18 cellular contexts compared by ENCODE assay signal in genomic region chr5:159907689-159908088, GRCh38.
"Had no signal": no experiment of that assay in that cellular context is flagged by ENCODE, and none has a peak within 500 bp of the region (broad histone marks: within the 10 kb centered on the region; RNA-seq: fewer than 3 reads in every experiment).

No MANE protein-coding gene starts in this region.

- H3K27me3 ChIP-seq: ascending aorta, gastrocnemius medialis, heart left ventricle, sigmoid colon had no signal

- H3K4me1 ChIP-seq: gastrocnemius medialis, pancreas had no signal

- H3K36me3 ChIP-seq: ascending aorta, gastrocnemius medialis, heart left ventricle, lower lobe of right lung, pancreas, sigmoid colon, thoracic aorta had no signal

- H3K27ac ChIP-seq: dorsolateral prefrontal cortex, gastrocnemius medialis, heart left ventricle, lower lobe of right lung, pancreas, sigmoid colon had no signal

- H3K9me3 ChIP-seq: ascending aorta, gastrocnemius medialis, heart left ventricle, lower lobe of right lung, pancreas, sigmoid colon, thoracic aorta had no signal

- FAIRE-seq: pancreas had no signal

- DNase-seq: activated CD4-positive, alpha-beta T cell treated with anti-CD3 and anti-CD28 coated beads, Interleukin-2, amount 50 U/mL, for 4 hours; activated CD4-positive, CD25-positive, alpha-beta regulatory T cell treated with anti-CD3 and anti-CD28 coated beads, Interleukin-2, amount 50 U/mL, for 72 hours; activated naive CD4-positive, alpha-beta T cell; activated T-cell treated with anti-CD3 and anti-CD28 coated beads for 4 hours; dorsolateral prefrontal cortex; endodermal cell; gastrocnemius medialis; heart left ventricle; immature natural killer cell; lower lobe of right lung; midbrain; pancreas; sigmoid colon; stimulated activated CD4-positive, alpha-beta T cell treated with anti-CD3 and anti-CD28 coated beads, Interleukin-12 subunit alpha, Interleukin-12 subunit beta, amount 100 ng/mL, for 4 hours; stimulated activated CD4-positive, alpha-beta T cell treated with anti-CD3 and anti-CD28 coated beads, Interleukin-2, amount 100 ng/mL, for 24 hours; T1000 had no signal

- H3K4me3 ChIP-seq: ascending aorta, dorsolateral prefrontal cortex, gastrocnemius medialis, heart left ventricle, lower lobe of right lung, pancreas, sigmoid colon, thoracic aorta had no signal
